ENCODE assay signal across 8 cellular contexts in genomic region chr18:49476664-49477411, GRCh38. TPM values are rescaled to one million over a fixed set of nuclear protein-coding genes. Genes with fewer than 3 reads are reported as not detected.
DNase-seq lines count a peak whose midpoint lies in the region; ATAC-seq and TF ChIP-seq lines count a peak whose summit lies in the region.

No MANE protein-coding gene starts in this region.

- H4K20me1 ChIP-seq in PC-3 (ENCODE audit: low read length), result no peaks in the 10 kb centered on the region

- H3K9ac ChIP-seq in PC-3 (ENCODE audit: low read length), result no peak overlapping the region

- H3K9me3 ChIP-seq in PC-3 (ENCODE audit: low read length) (no peaks in the 10 kb centered on the region), MG63 (no peaks in the 10 kb centered on the region)

- H3K4me1 ChIP-seq in PC-3 (ENCODE audit: insufficient read depth, low read length), result no peaks in the 10 kb centered on the region

- H3F3A ChIP-seq in PC-3 (ENCODE audit: low read length, unreplicated experiment), result no peaks in the 10 kb centered on the region

- TF ChIP-seq CTCF in PC-3 (conservative IDR thresholded peaks at IDR 0.05; ENCODE audit: low read depth, low read length) (no peak), epithelial cell of esophagus (IDR thresholded peaks at IDR 0.05; ENCODE audit: insufficient read depth, low read depth, low read length, missing control alignments) (no peak)

- no peaks in the 10 kb centered on the region for H3K36me3 ChIP-seq in PC-3 (ENCODE audit: low read depth, low read length)
- H3K36me3 ChIP-seq in MG63, result peaks cover 6% of the 10 kb centered on the region

- no peaks in the 10 kb centered on the region for H3K27me3 ChIP-seq in PC-3 (ENCODE audit: low read length)
- H3K27me3 ChIP-seq in MG63, result no peaks in the 10 kb centered on the region

- no peak for ATAC-seq in PC-3

- POLR2A ChIA-PET in PC-3 (lab: Charles Lee; ENCODE audit: unreplicated experiment), result no interaction called here

- no peaks in the 10 kb centered on the region for H3K9me2 ChIP-seq in PC-3 (replicated peaks; ENCODE audit: low read length)

- intact Hi-C loops in PC-3 (cut with micrococcal nuclease), result no loop called here

- no peak overlapping the region for H3K27ac ChIP-seq in PC-3 (ENCODE audit: low read length)

- H3K79me2 ChIP-seq in PC-3 (ENCODE audit: low read length), result no peaks in the 10 kb centered on the region

- H2AFZ ChIP-seq in PC-3 (ENCODE audit: low read length), result no peak overlapping the region

- CTCF ChIA-PET in PC-3 (lab: Charles Lee), result no interaction called here

- H3K4me2 ChIP-seq in PC-3 (ENCODE audit: low read length), result no peak overlapping the region

- H3K4me3 ChIP-seq in PC-3 (ENCODE audit: low read length) (no peak overlapping the region), epithelial cell of esophagus (ENCODE audit: low read length) (no peak overlapping the region), MG63 (no peak overlapping the region)

- no TSS peak for BruUV-seq in PC-3 (replicated peaks; lab: Mats Ljungman, UMichigan)

- DNase-seq in GM03348 (ENCODE audit: low spot score) (peak; percentile 37), PC-3 (peak; percentile 25), epithelial cell of esophagus (ENCODE audit: low read depth) (peak; percentile 68), pons (ENCODE audit: low spot score) (peak; percentile 49), LoVo (ENCODE audit: low spot score) (no peak), NCI-H2029 treated with DMSO at 0.1 percent for 48 hours (lab: John Stamatoyannopoulos, UW) (no peak), DMS 273 (lab: John Stamatoyannopoulos, UW; ENCODE audit: unreplicated experiment) (no peak), MG63 (no peak)

RNA-seq across cellular contexts. Expression of gene C18orf32, which starts 10.2 kb away (rescaled TPM):
- 5.7 and 6.8 TPM in 2 replicates for total RNA-seq in PC-3 (2014; rRNA removed)
- total RNA-seq in MG63 (2014; rRNA removed; shearing (Covaris generic); ENCODE audit: low replicate concordance), result 38.0 and 54.8 TPM in 2 replicates

RNA-seq across cellular contexts. Expression of gene RPL17, which starts 15.4 kb away (rescaled TPM):
- total RNA-seq in PC-3 (2014; rRNA removed), result 773 and 829 TPM in 2 replicates
- 2,521 and 2,540 TPM in 2 replicates for total RNA-seq in MG63 (2014; rRNA removed; shearing (Covaris generic); ENCODE audit: low replicate concordance)

RNA-seq across cellular contexts. Expression of gene DYM, which starts 16.4 kb away (rescaled TPM):
- 20.2 and 29.8 TPM in 2 replicates for total RNA-seq in PC-3 (2014; rRNA removed)
- 31.9 and 118 TPM in 2 replicates for total RNA-seq in MG63 (2014; rRNA removed; shearing (Covaris generic); ENCODE audit: low replicate concordance)

Comparison
In these comparisons a context has a peak if more than half of its experiments do, and no peak if none do; other contexts are left out.
1. DNase-seq: peak in GM03348 (single experiment), PC-3 (single experiment), epithelial cell of esophagus (single experiment) and pons (single experiment); none in LoVo (single experiment), NCI-H2029 treated with DMSO at 0.1 percent for 48 hours (single experiment), DMS 273 (single experiment) and MG63 (single experiment).